Comparison of ENCODE assay signal across 26 cellular contexts in the genomic region with DNA sequence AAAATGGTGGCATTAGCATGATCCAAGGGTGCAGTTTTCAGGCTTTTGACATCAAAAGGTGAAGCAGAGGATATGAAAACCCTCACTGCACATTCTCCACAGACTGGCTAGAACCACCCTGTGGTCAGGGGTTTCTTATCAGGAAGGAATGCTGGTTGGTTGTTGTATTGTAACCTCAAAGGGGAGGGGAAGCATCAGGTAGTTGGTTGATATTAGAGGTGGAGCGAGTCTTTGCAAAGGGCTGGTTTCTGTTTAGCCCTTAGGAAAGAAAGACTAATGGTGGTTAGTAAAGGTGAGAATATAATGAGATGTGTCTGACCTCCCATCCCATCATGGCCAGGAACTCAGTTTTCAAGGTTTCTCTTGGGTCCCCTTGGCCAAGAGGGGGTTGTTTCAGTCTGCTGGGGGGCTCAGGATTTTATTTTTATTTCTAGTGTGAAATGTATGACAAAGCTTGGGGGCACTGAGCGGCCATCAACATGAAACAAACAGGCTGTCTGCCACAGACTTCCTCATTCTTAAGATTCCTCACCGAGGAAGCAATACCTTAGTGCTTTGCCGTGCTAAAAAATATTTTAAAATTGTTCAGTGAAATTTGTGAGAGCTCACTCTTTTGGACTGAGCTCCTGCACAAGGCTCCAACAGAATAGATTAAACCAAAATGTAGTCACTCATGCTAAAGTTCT. TPM values are rescaled to one million over a fixed set of nuclear protein-coding genes. Genes with fewer than 3 reads are reported as not detected.
DNase-seq lines count a peak whose midpoint lies in the region; ATAC-seq, FAIRE-seq and TF ChIP-seq lines count a peak whose summit lies in the region.
"Had no signal": no experiment of that assay in that cellular context is flagged by ENCODE, and none has a peak within 500 bp of the region (broad histone marks: within the 10 kb centered on the region; RNA-seq: fewer than 3 reads in every experiment).

No MANE protein-coding gene starts in this region.

- H3K9me3 ChIP-seq in skeletal muscle satellite cell (replicated peaks; ENCODE audit: low read length) (no peaks in the 10 kb centered on the region), adrenal gland (replicated peaks in 1 of 3) (no peaks in the 10 kb centered on the region)
- H3K9me3 ChIP-seq: colonic mucosa had no signal

- H3K4me3 ChIP-seq in bronchial epithelial cell (ENCODE audit: low read depth, low read length) (no peak overlapping the region), skeletal muscle satellite cell (ENCODE audit: low read length) (no peak overlapping the region), adrenal gland (no peak overlapping the region)
- H3K4me3 ChIP-seq: colonic mucosa, SK-N-MC, skin epidermis, stomach had no signal

- DNase-seq in NOMO-1 (lab: John Stamatoyannopoulos, UW; ENCODE audit: unreplicated experiment in 2 of 2) (peak; percentile 22 to 46), NOMO-1 treated with dmso at 0.1 percent for 144 hours (lab: John Stamatoyannopoulos, UW; ENCODE audit: unreplicated experiment) (no peak), NCI-H226 (peak; percentile 5), bronchial epithelial cell (ENCODE audit: low read depth) (peak; percentile 17), adrenal gland (no peak)
- no peak for DNase-seq in activated naive CD4-positive, alpha-beta T cell (lab: John Stamatoyannopoulos, UW)
- DNase-seq: activated CD8-positive, alpha-beta memory T cell treated with anti-CD3 and anti-CD28 coated beads for 24 hours; activated T-cell treated with anti-CD3 and anti-CD28 coated beads, Interleukin-2, amount 50 U/mL, for 72 hours; C1 segment of cervical spinal cord; colonic mucosa; hypothalamus; KBM-7; NCI-H1417; NCI-H69; nephron progenitor cell; posterior cingulate gyrus; stimulated activated CD4-positive, alpha-beta T cell treated with anti-CD3 and anti-CD28 coated beads, Interleukin-4, amount 100 ng/mL, for 1 hour; stomach had no signal

- H3K27me3 ChIP-seq in bronchial epithelial cell (ENCODE audit: control insufficient read depth, insufficient read depth, low read length) (no peaks in the 10 kb centered on the region), skeletal muscle satellite cell (ENCODE audit: control insufficient read depth, insufficient read depth, low read length) (no peaks in the 10 kb centered on the region), adrenal gland (no peaks in the 10 kb centered on the region)
- H3K27me3 ChIP-seq: colonic mucosa, stomach had no signal

- intact Hi-C loops in adrenal gland (cut with DNase I) = no loop called here

- peak overlapping the region; percentile 32 for H3K9ac ChIP-seq in skeletal muscle satellite cell (ENCODE audit: low read depth, low read length)

- 55 to 66% (median 60%) methylated on average over 4 of the region's 4 CpGs for WGBS in adrenal gland, 4 donors

- TF ChIP-seq POLR2A in adrenal gland (IDR thresholded peaks at IDR 0.05) = no peak

- TF ChIP-seq CTCF in bronchial epithelial cell (IDR thresholded peaks at IDR 0.05; ENCODE audit: insufficient read depth, low read length, severe bottlenecking) = no peak
- TF ChIP-seq CTCF in adrenal gland (IDR thresholded peaks at IDR 0.05) = no peak

- H3K4me2 ChIP-seq in skeletal muscle satellite cell (ENCODE audit: low read length) = no peak overlapping the region

- FAIRE-seq in bronchial epithelial cell (lab: Jason Lieb, UNC) = no peak
- FAIRE-seq: A204.1 had no signal

- no peak for ATAC-seq in HG03469 (IDR thresholded peaks at IDR 0.05; ENCODE audit: unreplicated experiment)
- ATAC-seq: activated CD4-positive, CD25-positive, alpha-beta regulatory T cell treated with anti-CD3 and anti-CD28 coated beads, Interleukin-2, amount 50 U/mL, for 24 hours; activated T-cell treated with anti-CD3 and anti-CD28 coated beads, Interleukin-2, amount 50 U/mL, for 72 hours; Panc1 had no signal

- no peak overlapping the region for H3K27ac ChIP-seq in adrenal gland
- H3K27ac ChIP-seq: colonic mucosa, SK-N-MC, skin epidermis, stomach had no signal

- H3K4me1 ChIP-seq in skeletal muscle satellite cell (ENCODE audit: control insufficient read depth, insufficient read depth, low read length) (no peaks in the 10 kb centered on the region), adrenal gland (replicated peaks in 1 of 2) (no peaks in the 10 kb centered on the region)
- H3K4me1 ChIP-seq: colonic mucosa, stomach had no signal

- no peaks in the 10 kb centered on the region for H3K36me3 ChIP-seq in bronchial epithelial cell (ENCODE audit: control insufficient read depth, insufficient read depth, low read length)
- H3K36me3 ChIP-seq in skeletal muscle satellite cell (ENCODE audit: insufficient read depth, low read length) = no peaks in the 10 kb centered on the region
- H3K36me3 ChIP-seq in adrenal gland (replicated peaks in 1 of 2) = no peaks in the 10 kb centered on the region
- H3K36me3 ChIP-seq: colonic mucosa, stomach had no signal

RNA-seq across cellular contexts. Expression of gene PROKR2, which starts 47.5 kb away (rescaled TPM):
- total RNA-seq in bronchial epithelial cell = not detected in 2 replicates
- total RNA-seq in skeletal muscle satellite cell (2012; rRNA removed) = not detected in 2 replicates
- total RNA-seq in adrenal gland = not detected
- polyA plus RNA-seq in adrenal gland = not detected
- total RNA-seq: activated T-cell treated with anti-CD3 and anti-CD28 coated beads, Interleukin-2, amount 50 U/mL, for 72 hours; colonic mucosa; stomach; urinary bladder had no signal
- polyA plus RNA-seq: stomach, urinary bladder had no signal

Comparison
In these comparisons a context has a peak if more than half of its experiments do, and no peak if none do; other contexts are left out.
1. DNase-seq: peak in NOMO-1 (2 of 2), NCI-H226 (single experiment) and bronchial epithelial cell (single experiment); none in NOMO-1 treated with dmso at 0.1 percent for 144 hours (single experiment), activated naive CD4-positive, alpha-beta T cell (0 of 4) and adrenal gland (0 of 7).